1 cellular context compared by ENCODE assay signal in the genomic region with DNA sequence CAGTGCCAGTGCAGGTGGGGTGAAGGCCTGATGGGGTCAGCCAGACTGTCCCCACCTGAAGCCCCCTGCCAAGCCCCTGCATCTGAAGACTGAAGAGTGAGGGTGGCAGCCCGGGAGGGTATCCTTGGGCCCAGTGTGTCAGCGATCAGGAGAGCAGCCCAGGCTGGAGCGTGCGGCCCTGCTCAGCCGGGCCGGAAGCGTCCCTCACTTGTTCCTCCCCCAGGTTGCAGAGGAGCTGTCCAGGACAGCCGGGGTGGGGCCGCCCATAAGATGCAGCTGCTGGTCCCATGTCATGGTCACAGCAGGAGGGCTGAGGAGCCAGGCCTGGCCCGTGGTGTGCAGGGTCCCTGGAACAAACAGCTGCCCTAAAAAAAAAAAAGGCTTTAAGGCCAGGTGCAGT.
A peak's percentile ranks its signal among the peaks of the same experiment; 100 is the strongest.
TF ChIP-seq lines count a peak whose summit lies in the region.

No MANE protein-coding gene starts in this region.

TF ChIP-seq in K562, 482 proteins besides CTCF, POLR2A, EP300 and RAD21 (continued from another document):
- TF ChIP-seq, protein P1, sequence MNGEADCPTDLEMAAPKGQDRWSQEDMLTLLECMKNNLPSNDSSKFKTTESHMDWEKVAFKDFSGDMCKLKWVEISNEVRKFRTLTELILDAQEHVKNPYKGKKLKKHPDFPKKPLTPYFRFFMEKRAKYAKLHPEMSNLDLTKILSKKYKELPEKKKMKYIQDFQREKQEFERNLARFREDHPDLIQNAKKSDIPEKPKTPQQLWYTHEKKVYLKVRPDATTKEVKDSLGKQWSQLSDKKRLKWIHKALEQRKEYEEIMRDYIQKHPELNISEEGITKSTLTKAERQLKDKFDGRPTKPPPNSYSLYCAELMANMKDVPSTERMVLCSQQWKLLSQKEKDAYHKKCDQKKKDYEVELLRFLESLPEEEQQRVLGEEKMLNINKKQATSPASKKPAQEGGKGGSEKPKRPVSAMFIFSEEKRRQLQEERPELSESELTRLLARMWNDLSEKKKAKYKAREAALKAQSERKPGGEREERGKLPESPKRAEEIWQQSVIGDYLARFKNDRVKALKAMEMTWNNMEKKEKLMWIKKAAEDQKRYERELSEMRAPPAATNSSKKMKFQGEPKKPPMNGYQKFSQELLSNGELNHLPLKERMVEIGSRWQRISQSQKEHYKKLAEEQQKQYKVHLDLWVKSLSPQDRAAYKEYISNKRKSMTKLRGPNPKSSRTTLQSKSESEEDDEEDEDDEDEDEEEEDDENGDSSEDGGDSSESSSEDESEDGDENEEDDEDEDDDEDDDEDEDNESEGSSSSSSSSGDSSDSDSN (IDR thresholded peaks at IDR 0.05; ENCODE audit: borderline replicate concordance in 1 of 2, low read depth in 2 of 2, low read length in 2 of 2) = 0 out of 4 replicates have a peak, but pooled peaks of 1 of the 2 experiments have one; percentile 42
- TF ChIP-seq, protein P2, sequence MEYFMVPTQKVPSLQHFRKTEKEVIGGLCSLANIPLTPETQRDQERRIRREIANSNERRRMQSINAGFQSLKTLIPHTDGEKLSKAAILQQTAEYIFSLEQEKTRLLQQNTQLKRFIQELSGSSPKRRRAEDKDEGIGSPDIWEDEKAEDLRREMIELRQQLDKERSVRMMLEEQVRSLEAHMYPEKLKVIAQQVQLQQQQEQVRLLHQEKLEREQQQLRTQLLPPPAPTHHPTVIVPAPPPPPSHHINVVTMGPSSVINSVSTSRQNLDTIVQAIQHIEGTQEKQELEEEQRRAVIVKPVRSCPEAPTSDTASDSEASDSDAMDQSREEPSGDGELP (CRISPR knock-in tag; IDR thresholded peaks at IDR 0.05; ENCODE audit: borderline replicate concordance) = no peak
- TF ChIP-seq ETS1 (conservative IDR thresholded peaks at IDR 0.05; ENCODE audit: control insufficient read depth, low read depth, low read length) = no peak
- TF ChIP-seq SUPT5H (IDR thresholded peaks at IDR 0.05) = no peak
- TF ChIP-seq, protein P3, sequence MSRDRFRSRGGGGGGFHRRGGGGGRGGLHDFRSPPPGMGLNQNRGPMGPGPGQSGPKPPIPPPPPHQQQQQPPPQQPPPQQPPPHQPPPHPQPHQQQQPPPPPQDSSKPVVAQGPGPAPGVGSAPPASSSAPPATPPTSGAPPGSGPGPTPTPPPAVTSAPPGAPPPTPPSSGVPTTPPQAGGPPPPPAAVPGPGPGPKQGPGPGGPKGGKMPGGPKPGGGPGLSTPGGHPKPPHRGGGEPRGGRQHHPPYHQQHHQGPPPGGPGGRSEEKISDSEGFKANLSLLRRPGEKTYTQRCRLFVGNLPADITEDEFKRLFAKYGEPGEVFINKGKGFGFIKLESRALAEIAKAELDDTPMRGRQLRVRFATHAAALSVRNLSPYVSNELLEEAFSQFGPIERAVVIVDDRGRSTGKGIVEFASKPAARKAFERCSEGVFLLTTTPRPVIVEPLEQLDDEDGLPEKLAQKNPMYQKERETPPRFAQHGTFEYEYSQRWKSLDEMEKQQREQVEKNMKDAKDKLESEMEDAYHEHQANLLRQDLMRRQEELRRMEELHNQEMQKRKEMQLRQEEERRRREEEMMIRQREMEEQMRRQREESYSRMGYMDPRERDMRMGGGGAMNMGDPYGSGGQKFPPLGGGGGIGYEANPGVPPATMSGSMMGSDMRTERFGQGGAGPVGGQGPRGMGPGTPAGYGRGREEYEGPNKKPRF (IDR thresholded peaks at IDR 0.05; ENCODE audit: low read depth, low read length) = no peak
- TF ChIP-seq ZNF583 (CRISPR knock-in tag; IDR thresholded peaks at IDR 0.05) = no peak
- no peak for TF ChIP-seq RBM17 (IDR thresholded peaks at IDR 0.05; ENCODE audit: borderline replicate concordance, low read depth, low read length)
- no peak for TF ChIP-seq FOXK1 (CRISPR knock-in tag; IDR thresholded peaks at IDR 0.05; ENCODE audit: borderline replicate concordance)
- TF ChIP-seq, protein P4, sequence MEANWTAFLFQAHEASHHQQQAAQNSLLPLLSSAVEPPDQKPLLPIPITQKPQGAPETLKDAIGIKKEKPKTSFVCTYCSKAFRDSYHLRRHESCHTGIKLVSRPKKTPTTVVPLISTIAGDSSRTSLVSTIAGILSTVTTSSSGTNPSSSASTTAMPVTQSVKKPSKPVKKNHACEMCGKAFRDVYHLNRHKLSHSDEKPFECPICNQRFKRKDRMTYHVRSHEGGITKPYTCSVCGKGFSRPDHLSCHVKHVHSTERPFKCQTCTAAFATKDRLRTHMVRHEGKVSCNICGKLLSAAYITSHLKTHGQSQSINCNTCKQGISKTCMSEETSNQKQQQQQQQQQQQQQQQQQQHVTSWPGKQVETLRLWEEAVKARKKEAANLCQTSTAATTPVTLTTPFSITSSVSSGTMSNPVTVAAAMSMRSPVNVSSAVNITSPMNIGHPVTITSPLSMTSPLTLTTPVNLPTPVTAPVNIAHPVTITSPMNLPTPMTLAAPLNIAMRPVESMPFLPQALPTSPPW (CRISPR knock-in tag; IDR thresholded peaks at IDR 0.05) = peak; percentile 35; the same call in 1 of the 2 replicates
- TF ChIP-seq, protein P5, sequence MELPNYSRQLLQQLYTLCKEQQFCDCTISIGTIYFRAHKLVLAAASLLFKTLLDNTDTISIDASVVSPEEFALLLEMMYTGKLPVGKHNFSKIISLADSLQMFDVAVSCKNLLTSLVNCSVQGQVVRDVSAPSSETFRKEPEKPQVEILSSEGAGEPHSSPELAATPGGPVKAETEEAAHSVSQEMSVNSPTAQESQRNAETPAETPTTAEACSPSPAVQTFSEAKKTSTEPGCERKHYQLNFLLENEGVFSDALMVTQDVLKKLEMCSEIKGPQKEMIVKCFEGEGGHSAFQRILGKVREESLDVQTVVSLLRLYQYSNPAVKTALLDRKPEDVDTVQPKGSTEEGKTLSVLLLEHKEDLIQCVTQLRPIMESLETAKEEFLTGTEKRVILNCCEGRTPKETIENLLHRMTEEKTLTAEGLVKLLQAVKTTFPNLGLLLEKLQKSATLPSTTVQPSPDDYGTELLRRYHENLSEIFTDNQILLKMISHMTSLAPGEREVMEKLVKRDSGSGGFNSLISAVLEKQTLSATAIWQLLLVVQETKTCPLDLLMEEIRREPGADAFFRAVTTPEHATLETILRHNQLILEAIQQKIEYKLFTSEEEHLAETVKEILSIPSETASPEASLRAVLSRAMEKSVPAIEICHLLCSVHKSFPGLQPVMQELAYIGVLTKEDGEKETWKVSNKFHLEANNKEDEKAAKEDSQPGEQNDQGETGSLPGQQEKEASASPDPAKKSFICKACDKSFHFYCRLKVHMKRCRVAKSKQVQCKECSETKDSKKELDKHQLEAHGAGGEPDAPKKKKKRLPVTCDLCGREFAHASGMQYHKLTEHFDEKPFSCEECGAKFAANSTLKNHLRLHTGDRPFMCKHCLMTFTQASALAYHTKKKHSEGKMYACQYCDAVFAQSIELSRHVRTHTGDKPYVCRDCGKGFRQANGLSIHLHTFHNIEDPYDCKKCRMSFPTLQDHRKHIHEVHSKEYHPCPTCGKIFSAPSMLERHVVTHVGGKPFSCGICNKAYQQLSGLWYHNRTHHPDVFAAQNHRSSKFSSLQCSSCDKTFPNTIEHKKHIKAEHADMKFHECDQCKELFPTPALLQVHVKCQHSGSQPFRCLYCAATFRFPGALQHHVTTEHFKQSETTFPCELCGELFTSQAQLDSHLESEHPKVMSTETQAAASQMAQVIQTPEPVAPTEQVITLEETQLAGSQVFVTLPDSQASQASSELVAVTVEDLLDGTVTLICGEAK (IDR thresholded peaks at IDR 0.05) = peak; percentile 24; the same call in 1 of the 2 replicates
- TF ChIP-seq, protein P5 (CRISPR knock-in tag; IDR thresholded peaks at IDR 0.05) = no peak
- TF ChIP-seq MCM7 (IDR thresholded peaks at IDR 0.05) = no peak
- TF ChIP-seq ETV1 (tag; conservative IDR thresholded peaks at IDR 0.05; ENCODE audit: low read depth) = peak; percentile 65
- TF ChIP-seq, protein P6, sequence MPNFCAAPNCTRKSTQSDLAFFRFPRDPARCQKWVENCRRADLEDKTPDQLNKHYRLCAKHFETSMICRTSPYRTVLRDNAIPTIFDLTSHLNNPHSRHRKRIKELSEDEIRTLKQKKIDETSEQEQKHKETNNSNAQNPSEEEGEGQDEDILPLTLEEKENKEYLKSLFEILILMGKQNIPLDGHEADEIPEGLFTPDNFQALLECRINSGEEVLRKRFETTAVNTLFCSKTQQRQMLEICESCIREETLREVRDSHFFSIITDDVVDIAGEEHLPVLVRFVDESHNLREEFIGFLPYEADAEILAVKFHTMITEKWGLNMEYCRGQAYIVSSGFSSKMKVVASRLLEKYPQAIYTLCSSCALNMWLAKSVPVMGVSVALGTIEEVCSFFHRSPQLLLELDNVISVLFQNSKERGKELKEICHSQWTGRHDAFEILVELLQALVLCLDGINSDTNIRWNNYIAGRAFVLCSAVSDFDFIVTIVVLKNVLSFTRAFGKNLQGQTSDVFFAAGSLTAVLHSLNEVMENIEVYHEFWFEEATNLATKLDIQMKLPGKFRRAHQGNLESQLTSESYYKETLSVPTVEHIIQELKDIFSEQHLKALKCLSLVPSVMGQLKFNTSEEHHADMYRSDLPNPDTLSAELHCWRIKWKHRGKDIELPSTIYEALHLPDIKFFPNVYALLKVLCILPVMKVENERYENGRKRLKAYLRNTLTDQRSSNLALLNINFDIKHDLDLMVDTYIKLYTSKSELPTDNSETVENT (CRISPR knock-in tag; IDR thresholded peaks at IDR 0.05) = no peak
- no peak for TF ChIP-seq ZNF197 (CRISPR knock-in tag; IDR thresholded peaks at IDR 0.05; ENCODE audit: low read depth)
